ENCODE assay signal across 8 cellular contexts in genomic region chr1:244833734-244834595, GRCh38. TPM values are rescaled to one million over a fixed set of nuclear protein-coding genes. Genes with fewer than 3 reads are reported as not detected.
A peak's percentile ranks its signal among the peaks of the same experiment; 100 is the strongest.
DNase-seq lines count a peak whose midpoint lies in the region; ATAC-seq and TF ChIP-seq lines count a peak whose summit lies in the region.

No MANE protein-coding gene starts in this region.

- peak overlapping the region; percentile 94 for H3K9ac ChIP-seq in OCI-LY3 (ENCODE audit: low read length)

- peak overlapping the region; percentile 87 for H3K4me2 ChIP-seq in OCI-LY3 (ENCODE audit: low read length)

- peaks cover 33% of the 10 kb centered on the region for H3K79me2 ChIP-seq in OCI-LY3 (ENCODE audit: low read length)

- peak overlapping the region; percentile 100 for H3K27ac Mint-ChIP-seq in stimulated activated naive B cell treated with anti-CD40 and anti-IgM and Interleukin-4, amounts not matched to agents 10 μg/mL and 1 μg/mL and 100 μg/mL, for 72 hours

- no peaks in the 10 kb centered on the region for H3K27me3 Mint-ChIP-seq in stimulated activated naive B cell treated with anti-CD40 and anti-IgM and Interleukin-4, amounts not matched to agents 10 μg/mL and 1 μg/mL and 100 μg/mL, for 72 hours

- ATAC-seq in stimulated activated naive B cell treated with anti-CD40 and anti-IgM and Interleukin-4, amounts not matched to agents 10 μg/mL and 1 μg/mL and 100 μg/mL, for 72 hours (replicated peaks): peak; percentile 15 to 19

- peak overlapping the region; percentile 85 to 94 for H3K4me3 Mint-ChIP-seq in stimulated activated naive B cell treated with anti-CD40 and anti-IgM and Interleukin-4, amounts not matched to agents 10 μg/mL and 1 μg/mL and 100 μg/mL, for 72 hours

- peak overlapping the region; percentile 87 for H3K4me3 ChIP-seq in OCI-LY3 (ENCODE audit: low read length)

- DNase-seq in NCI-H510A treated with DMSO at 0.1 percent for 48 hours (lab: John Stamatoyannopoulos, UW): peak; percentile 69
- no peak for DNase-seq in NCI-H510A (lab: John Stamatoyannopoulos, UW)
- DNase-seq in HS-27A (ENCODE audit: low read depth): peak; percentile 38
- DNase-seq in activated T-cell treated with anti-CD3 and anti-CD28 coated beads for 48 hours (ENCODE audit: low read depth): peak; percentile 20
- DNase-seq in epithelial cell of prostate (ENCODE audit: low read depth, low spot score): peak; percentile 41
- peak; percentile 45 for DNase-seq in mucosa of gallbladder (ENCODE audit: low spot score)
- peak; percentile 49 for DNase-seq in stimulated activated naive B cell treated with anti-CD40 and anti-IgM and Interleukin-4, amounts not matched to agents 10 μg/mL and 1 μg/mL and 100 μg/mL, for 72 hours

- H3K27me3 ChIP-seq in OCI-LY3 (ENCODE audit: low read depth, low read length): no peaks in the 10 kb centered on the region

- H3K4me1 ChIP-seq in OCI-LY3 (ENCODE audit: low read length): peaks cover 38% of the 10 kb centered on the region

- H2AFZ ChIP-seq in OCI-LY3 (ENCODE audit: low read depth, low read length): peak overlapping the region; percentile 91

- H3K4me1 Mint-ChIP-seq in stimulated activated naive B cell treated with anti-CD40 and anti-IgM and Interleukin-4, amounts not matched to agents 10 μg/mL and 1 μg/mL and 100 μg/mL, for 72 hours: peaks cover 28 to 48% of the 10 kb centered on the region in 2 donors

- H3K36me3 ChIP-seq in OCI-LY3 (replicated peaks; ENCODE audit: low read depth, low read length): peaks cover 15% of the 10 kb centered on the region

- peaks cover 19 to 29% of the 10 kb centered on the region in 2 donors for H3K36me3 Mint-ChIP-seq in stimulated activated naive B cell treated with anti-CD40 and anti-IgM and Interleukin-4, amounts not matched to agents 10 μg/mL and 1 μg/mL and 100 μg/mL, for 72 hours

- H3K27ac ChIP-seq in OCI-LY3 (ENCODE audit: low read length) (peak overlapping the region; percentile 91), epithelial cell of prostate (peak overlapping the region; percentile 99)

- H4K20me1 ChIP-seq in OCI-LY3 (ENCODE audit: insufficient read depth, low read length): peaks cover 8% of the 10 kb centered on the region; the same call in 1 of the 2 replicates

- peaks cover 3 to 8% of the 10 kb centered on the region in 2 donors for H3K9me3 Mint-ChIP-seq in stimulated activated naive B cell treated with anti-CD40 and anti-IgM and Interleukin-4, amounts not matched to agents 10 μg/mL and 1 μg/mL and 100 μg/mL, for 72 hours

- peak; percentile 7; the same call in 1 of the 2 replicates for TF ChIP-seq CTCF in OCI-LY3 (IDR thresholded peaks at IDR 0.05; ENCODE audit: low read depth, low read length)

- no peaks in the 10 kb centered on the region for H3K9me3 ChIP-seq in OCI-LY3 (ENCODE audit: insufficient read depth, low read length)

RNA-seq across cellular contexts. Expression of gene COX20, which starts 1.5 kb away (rescaled TPM):
- 27.5 TPM for total RNA-seq in mucosa of gallbladder

RNA-seq across cellular contexts. Expression of gene HNRNPU, which starts 30.4 kb away (rescaled TPM):
- 243 TPM for total RNA-seq in mucosa of gallbladder
